In the genomic region with DNA sequence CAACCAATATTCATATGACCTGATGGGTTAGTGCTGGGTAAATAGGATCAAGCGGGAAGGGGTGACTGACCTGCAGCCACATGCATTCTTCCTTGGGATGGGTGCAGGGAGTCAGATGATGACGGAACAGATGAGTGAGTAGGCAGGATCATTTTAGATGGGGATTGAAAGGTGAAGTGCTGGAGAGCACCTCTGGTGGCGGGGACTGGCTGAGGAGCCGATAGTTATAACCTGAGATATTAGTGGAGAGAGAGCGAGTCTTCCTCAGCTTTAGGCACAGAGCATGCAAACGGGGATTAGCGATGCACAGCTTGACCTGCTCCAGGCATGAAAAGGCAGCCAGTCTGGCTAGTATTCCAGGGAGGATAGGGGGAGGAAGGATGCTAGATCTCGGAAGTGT, we compare ENCODE assay signal across 2 cellular contexts.
TF ChIP-seq lines count a peak whose summit lies in the region.

No MANE protein-coding gene starts in this region.

TF ChIP-seq in SK-N-SH, 30 proteins besides CTCF, POLR2A, EP300 and RAD21 (continued from another document):
- TF ChIP-seq, protein P1, sequence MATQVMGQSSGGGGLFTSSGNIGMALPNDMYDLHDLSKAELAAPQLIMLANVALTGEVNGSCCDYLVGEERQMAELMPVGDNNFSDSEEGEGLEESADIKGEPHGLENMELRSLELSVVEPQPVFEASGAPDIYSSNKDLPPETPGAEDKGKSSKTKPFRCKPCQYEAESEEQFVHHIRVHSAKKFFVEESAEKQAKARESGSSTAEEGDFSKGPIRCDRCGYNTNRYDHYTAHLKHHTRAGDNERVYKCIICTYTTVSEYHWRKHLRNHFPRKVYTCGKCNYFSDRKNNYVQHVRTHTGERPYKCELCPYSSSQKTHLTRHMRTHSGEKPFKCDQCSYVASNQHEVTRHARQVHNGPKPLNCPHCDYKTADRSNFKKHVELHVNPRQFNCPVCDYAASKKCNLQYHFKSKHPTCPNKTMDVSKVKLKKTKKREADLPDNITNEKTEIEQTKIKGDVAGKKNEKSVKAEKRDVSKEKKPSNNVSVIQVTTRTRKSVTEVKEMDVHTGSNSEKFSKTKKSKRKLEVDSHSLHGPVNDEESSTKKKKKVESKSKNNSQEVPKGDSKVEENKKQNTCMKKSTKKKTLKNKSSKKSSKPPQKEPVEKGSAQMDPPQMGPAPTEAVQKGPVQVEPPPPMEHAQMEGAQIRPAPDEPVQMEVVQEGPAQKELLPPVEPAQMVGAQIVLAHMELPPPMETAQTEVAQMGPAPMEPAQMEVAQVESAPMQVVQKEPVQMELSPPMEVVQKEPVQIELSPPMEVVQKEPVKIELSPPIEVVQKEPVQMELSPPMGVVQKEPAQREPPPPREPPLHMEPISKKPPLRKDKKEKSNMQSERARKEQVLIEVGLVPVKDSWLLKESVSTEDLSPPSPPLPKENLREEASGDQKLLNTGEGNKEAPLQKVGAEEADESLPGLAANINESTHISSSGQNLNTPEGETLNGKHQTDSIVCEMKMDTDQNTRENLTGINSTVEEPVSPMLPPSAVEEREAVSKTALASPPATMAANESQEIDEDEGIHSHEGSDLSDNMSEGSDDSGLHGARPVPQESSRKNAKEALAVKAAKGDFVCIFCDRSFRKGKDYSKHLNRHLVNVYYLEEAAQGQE (IDR thresholded peaks at IDR 0.05; ENCODE audit: low read depth, low read length): peak; percentile 6; the same call in 1 of the 2 replicates
- no peak for TF ChIP-seq SMC3 (IDR thresholded peaks at IDR 0.05; ENCODE audit: low read depth, low read length)

TF ChIP-seq in SK-N-SH treated with all-trans-retinoic acid at 6 μM for 48 hours, 23 proteins besides CTCF, POLR2A, EP300 and RAD21 (continued from another document):
- TF ChIP-seq, protein P2, sequence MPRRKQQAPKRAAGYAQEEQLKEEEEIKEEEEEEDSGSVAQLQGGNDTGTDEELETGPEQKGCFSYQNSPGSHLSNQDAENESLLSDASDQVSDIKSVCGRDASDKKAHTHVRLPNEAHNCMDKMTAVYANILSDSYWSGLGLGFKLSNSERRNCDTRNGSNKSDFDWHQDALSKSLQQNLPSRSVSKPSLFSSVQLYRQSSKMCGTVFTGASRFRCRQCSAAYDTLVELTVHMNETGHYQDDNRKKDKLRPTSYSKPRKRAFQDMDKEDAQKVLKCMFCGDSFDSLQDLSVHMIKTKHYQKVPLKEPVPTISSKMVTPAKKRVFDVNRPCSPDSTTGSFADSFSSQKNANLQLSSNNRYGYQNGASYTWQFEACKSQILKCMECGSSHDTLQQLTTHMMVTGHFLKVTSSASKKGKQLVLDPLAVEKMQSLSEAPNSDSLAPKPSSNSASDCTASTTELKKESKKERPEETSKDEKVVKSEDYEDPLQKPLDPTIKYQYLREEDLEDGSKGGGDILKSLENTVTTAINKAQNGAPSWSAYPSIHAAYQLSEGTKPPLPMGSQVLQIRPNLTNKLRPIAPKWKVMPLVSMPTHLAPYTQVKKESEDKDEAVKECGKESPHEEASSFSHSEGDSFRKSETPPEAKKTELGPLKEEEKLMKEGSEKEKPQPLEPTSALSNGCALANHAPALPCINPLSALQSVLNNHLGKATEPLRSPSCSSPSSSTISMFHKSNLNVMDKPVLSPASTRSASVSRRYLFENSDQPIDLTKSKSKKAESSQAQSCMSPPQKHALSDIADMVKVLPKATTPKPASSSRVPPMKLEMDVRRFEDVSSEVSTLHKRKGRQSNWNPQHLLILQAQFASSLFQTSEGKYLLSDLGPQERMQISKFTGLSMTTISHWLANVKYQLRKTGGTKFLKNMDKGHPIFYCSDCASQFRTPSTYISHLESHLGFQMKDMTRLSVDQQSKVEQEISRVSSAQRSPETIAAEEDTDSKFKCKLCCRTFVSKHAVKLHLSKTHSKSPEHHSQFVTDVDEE (CRISPR knock-in tag; IDR thresholded peaks at IDR 0.05): no peak
- TF ChIP-seq ZNF565 (CRISPR knock-in tag; conservative IDR thresholded peaks at IDR 0.05; ENCODE audit: low read depth) (no peak), CSDC2 (CRISPR knock-in tag; IDR thresholded peaks at IDR 0.05) (no peak), BACH2 (CRISPR knock-in tag; IDR thresholded peaks at IDR 0.05; ENCODE audit: borderline replicate concordance) (no peak), TOX (CRISPR knock-in tag; IDR thresholded peaks at IDR 0.05; ENCODE audit: borderline replicate concordance) (no peak), ESRRG (CRISPR knock-in tag; IDR thresholded peaks at IDR 0.05) (no peak)
- TF ChIP-seq, protein P3, sequence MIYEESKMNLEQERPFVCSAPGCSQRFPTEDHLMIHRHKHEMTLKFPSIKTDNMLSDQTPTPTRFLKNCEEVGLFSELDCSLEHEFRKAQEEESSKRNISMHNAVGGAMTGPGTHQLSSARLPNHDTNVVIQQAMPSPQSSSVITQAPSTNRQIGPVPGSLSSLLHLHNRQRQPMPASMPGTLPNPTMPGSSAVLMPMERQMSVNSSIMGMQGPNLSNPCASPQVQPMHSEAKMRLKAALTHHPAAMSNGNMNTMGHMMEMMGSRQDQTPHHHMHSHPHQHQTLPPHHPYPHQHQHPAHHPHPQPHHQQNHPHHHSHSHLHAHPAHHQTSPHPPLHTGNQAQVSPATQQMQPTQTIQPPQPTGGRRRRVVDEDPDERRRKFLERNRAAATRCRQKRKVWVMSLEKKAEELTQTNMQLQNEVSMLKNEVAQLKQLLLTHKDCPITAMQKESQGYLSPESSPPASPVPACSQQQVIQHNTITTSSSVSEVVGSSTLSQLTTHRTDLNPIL (CRISPR knock-in tag; IDR thresholded peaks at IDR 0.05; ENCODE audit: low read depth): no peak
